Comparison of ENCODE assay signal across 12 cellular contexts in genomic region chr9:27239648-27240047, GRCh38. TPM values are rescaled to one million over a fixed set of nuclear protein-coding genes. Genes with fewer than 3 reads are reported as not detected.
"Had no signal": no experiment of that assay in that cellular context is flagged by ENCODE, and none has a peak within 500 bp of the region (broad histone marks: within the 10 kb centered on the region; RNA-seq: fewer than 3 reads in every experiment).

No MANE protein-coding gene starts in this region.

RNA-seq across cellular contexts. Expression of gene EQTN, which starts 57.3 kb away (rescaled TPM):
- total RNA-seq: activated CD4-positive, alpha-beta memory T cell treated with anti-CD3 and anti-CD28 coated beads for 36 hours; activated CD4-positive, alpha-beta T cell treated with anti-CD3 and anti-CD28 coated beads, Interleukin-2, amount 10 ng/mL, durations not matched to agents 7 days and 5 days; activated naive CD4-positive, alpha-beta T cell treated with anti-CD3 and anti-CD28 coated beads, Interleukin-2, amount 50 U/mL, for 72 hours; activated T-cell treated with anti-CD3 and anti-CD28 coated beads, Interleukin-2, amount 50 U/mL, for 4 hours; ascending aorta; body of pancreas; bronchial epithelial cell; chondrocyte; Right ventricle myocardium inferior; RPMI7951; SJSA1; T-helper 17 cell had no signal
